Comparison of ENCODE assay signal across 14 cellular contexts in the genomic region with DNA sequence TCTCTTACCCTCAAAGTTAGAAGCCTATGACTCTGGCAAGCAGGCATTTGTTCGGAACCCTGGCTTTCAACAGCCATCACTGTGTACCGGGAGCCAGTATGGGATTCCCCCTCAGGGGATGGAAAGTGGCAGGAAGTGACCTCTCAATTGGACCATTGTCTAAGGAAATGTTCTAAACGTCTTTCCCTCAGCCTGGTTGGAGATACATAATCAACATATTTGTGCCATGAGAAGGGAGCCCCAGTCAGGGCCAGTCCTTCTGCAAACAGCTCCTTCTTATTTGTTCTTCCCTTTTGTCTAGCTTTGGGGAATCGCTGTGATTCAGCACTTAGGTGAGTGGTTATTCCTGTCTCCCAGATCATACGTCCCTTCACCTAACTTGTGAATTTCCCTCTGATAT.
DNase-seq lines count a peak whose midpoint lies in the region; ATAC-seq and TF ChIP-seq lines count a peak whose summit lies in the region.
"Had no signal": no experiment of that assay in that cellular context is flagged by ENCODE, and none has a peak within 500 bp of the region (broad histone marks: within the 10 kb centered on the region; RNA-seq: fewer than 3 reads in every experiment).

No MANE protein-coding gene starts in this region.

- no peaks in the 10 kb centered on the region for H3K36me3 ChIP-seq in SK-N-SH (replicated peaks in 1 of 2; ENCODE audit: control insufficient read depth in 1 of 2, insufficient read depth in 2 of 2, low read length in 1 of 2)
- H3K36me3 ChIP-seq in SJCRH30: no peaks in the 10 kb centered on the region
- H3K36me3 ChIP-seq: tibial artery had no signal

- no peaks in the 10 kb centered on the region for H3F3A ChIP-seq in SK-N-SH (replicated peaks; ENCODE audit: insufficient read depth)

- H3K4me2 ChIP-seq in SK-N-SH: no peak overlapping the region
- H3K4me2 ChIP-seq: A549 had no signal

- no peak for TF ChIP-seq CTCF in SK-N-SH (IDR thresholded peaks at IDR 0.05)
- TF ChIP-seq CTCF in epithelial cell of esophagus (IDR thresholded peaks at IDR 0.05; ENCODE audit: insufficient read depth, low read depth, low read length, missing control alignments): no peak

- ATAC-seq in SK-N-SH treated with all-trans-retinoic acid at 6 μM for 48 hours: no peak; the same call in 2 of the 3 replicates
- ATAC-seq: A549, mucosa of descending colon had no signal

- no peak overlapping the region for H3K4me3 ChIP-seq in SK-N-SH (ENCODE audit: low read depth in 2 of 2, low read length in 1 of 2)
- no peak overlapping the region for H3K4me3 ChIP-seq in SJCRH30
- no peak overlapping the region for H3K4me3 ChIP-seq in epithelial cell of esophagus (ENCODE audit: low read length)
- H3K4me3 ChIP-seq: A549, mucosa of descending colon, tibial artery had no signal

- no peak overlapping the region for H2AFZ ChIP-seq in SK-N-SH (ENCODE audit: low read depth)

- H4K20me1 ChIP-seq in SK-N-SH (ENCODE audit: insufficient read depth): no peaks in the 10 kb centered on the region

- H3K27ac ChIP-seq in SK-N-SH (ENCODE audit: low read depth in 2 of 2, low read length in 1 of 2) (no peak overlapping the region), SJCRH30 (no peak overlapping the region)
- H3K27ac ChIP-seq: A549, tibial artery had no signal

- H3K9me3 ChIP-seq in SK-N-SH (no peaks in the 10 kb centered on the region), SJCRH30 (replicated peaks) (no peaks in the 10 kb centered on the region)
- H3K9me3 ChIP-seq: A549, Caco-2, mucosa of descending colon, tibial artery had no signal

- WGBS in SK-N-SH (ENCODE audit: low lambda C conversion rate): 46% methylated on average over 3 of the region's 5 CpGs

- H3K9me2 ChIP-seq in SK-N-SH: no peaks in the 10 kb centered on the region

- H3K4me1 ChIP-seq in SK-N-SH (ENCODE audit: control insufficient read depth in 1 of 2, insufficient read depth in 2 of 2, low read depth in 1 of 2, low read length in 1 of 2) (no peaks in the 10 kb centered on the region), SJCRH30 (0 out of 2 replicates have a peak, but pooled peaks cover 5% of the 10 kb centered on the region)
- H3K4me1 ChIP-seq: A549, Caco-2, tibial artery had no signal

- CTCF ChIA-PET in SK-N-SH (lab: Yijun Ruan, JAX): no interaction called here

- TF ChIP-seq RAD21 in SK-N-SH (IDR thresholded peaks at IDR 0.05; ENCODE audit: low read length): no peak

- H3K27me3 ChIP-seq in SK-N-SH (ENCODE audit: insufficient read depth) (no peaks in the 10 kb centered on the region), SJCRH30 (no peaks in the 10 kb centered on the region)
- H3K27me3 ChIP-seq: tibial artery had no signal

- POLR2A ChIA-PET in SK-N-SH (lab: Yijun Ruan, JAX): no interaction called here

- DNase-seq in SK-N-SH (no peak), SJCRH30 (peak; percentile 43 to 65), epithelial cell of esophagus (ENCODE audit: low read depth) (peak; percentile 92), renal cortical epithelial cell (ENCODE audit: low read depth) (peak; percentile 15), kidney glomerular epithelial cell (lab: John Stamatoyannopoulos, UW) (no peak), occipital lobe (lab: John Stamatoyannopoulos, UW) (no peak)
- DNase-seq in activated naive CD4-positive, alpha-beta T cell treated with Interleukin-2 at 50 U/mL for 16 hours: no peak
- DNase-seq: activated CD8-positive, alpha-beta memory T cell treated with anti-CD3 and anti-CD28 coated beads for 24 hours; Caco-2; MM.1S; mucosa of descending colon; tibial artery had no signal

- H3K9ac ChIP-seq in SK-N-SH: no peak overlapping the region

- no peak for TF ChIP-seq EP300 in SK-N-SH (IDR thresholded peaks at IDR 0.05; ENCODE audit: borderline replicate concordance in 1 of 2, low read depth in 1 of 2, low read length in 1 of 2)

- no peaks in the 10 kb centered on the region for H3K79me2 ChIP-seq in SK-N-SH (ENCODE audit: insufficient read depth)

TF ChIP-seq in SK-N-SH, 30 proteins besides CTCF, POLR2A, EP300 and RAD21:
- TF ChIP-seq MXI1 (IDR thresholded peaks at IDR 0.05; ENCODE audit: low read depth, low read length) (no peak), TCF12 (IDR thresholded peaks at IDR 0.05) (0 out of 2 replicates have a peak, but pooled peaks have one; percentile 4)
TF ChIP-seq in SK-N-SH: peak in this region for 1.

TF ChIP-seq in SK-N-SH treated with all-trans-retinoic acid at 6 μM for 48 hours, 23 proteins besides CTCF, POLR2A, EP300 and RAD21:
- TF ChIP-seq ZFP30 (CRISPR knock-in tag; IDR thresholded peaks at IDR 0.05): no peak
- TF ChIP-seq ZC3H10 (CRISPR knock-in tag; IDR thresholded peaks at IDR 0.05): no peak
- TF ChIP-seq ZFP3 (CRISPR knock-in tag; IDR thresholded peaks at IDR 0.05): no peak
- no peak for TF ChIP-seq ZNF8 (CRISPR knock-in tag; IDR thresholded peaks at IDR 0.05)
- TF ChIP-seq BACH2 (CRISPR knock-in tag; IDR thresholded peaks at IDR 0.05; ENCODE audit: borderline replicate concordance): no peak
- TF ChIP-seq OSR1 (CRISPR knock-in tag; IDR thresholded peaks at IDR 0.05): no peak
- TF ChIP-seq CSDC2 (CRISPR knock-in tag; IDR thresholded peaks at IDR 0.05): no peak
- no peak for TF ChIP-seq TOX (CRISPR knock-in tag; IDR thresholded peaks at IDR 0.05; ENCODE audit: borderline replicate concordance)
- TF ChIP-seq, protein P1, sequence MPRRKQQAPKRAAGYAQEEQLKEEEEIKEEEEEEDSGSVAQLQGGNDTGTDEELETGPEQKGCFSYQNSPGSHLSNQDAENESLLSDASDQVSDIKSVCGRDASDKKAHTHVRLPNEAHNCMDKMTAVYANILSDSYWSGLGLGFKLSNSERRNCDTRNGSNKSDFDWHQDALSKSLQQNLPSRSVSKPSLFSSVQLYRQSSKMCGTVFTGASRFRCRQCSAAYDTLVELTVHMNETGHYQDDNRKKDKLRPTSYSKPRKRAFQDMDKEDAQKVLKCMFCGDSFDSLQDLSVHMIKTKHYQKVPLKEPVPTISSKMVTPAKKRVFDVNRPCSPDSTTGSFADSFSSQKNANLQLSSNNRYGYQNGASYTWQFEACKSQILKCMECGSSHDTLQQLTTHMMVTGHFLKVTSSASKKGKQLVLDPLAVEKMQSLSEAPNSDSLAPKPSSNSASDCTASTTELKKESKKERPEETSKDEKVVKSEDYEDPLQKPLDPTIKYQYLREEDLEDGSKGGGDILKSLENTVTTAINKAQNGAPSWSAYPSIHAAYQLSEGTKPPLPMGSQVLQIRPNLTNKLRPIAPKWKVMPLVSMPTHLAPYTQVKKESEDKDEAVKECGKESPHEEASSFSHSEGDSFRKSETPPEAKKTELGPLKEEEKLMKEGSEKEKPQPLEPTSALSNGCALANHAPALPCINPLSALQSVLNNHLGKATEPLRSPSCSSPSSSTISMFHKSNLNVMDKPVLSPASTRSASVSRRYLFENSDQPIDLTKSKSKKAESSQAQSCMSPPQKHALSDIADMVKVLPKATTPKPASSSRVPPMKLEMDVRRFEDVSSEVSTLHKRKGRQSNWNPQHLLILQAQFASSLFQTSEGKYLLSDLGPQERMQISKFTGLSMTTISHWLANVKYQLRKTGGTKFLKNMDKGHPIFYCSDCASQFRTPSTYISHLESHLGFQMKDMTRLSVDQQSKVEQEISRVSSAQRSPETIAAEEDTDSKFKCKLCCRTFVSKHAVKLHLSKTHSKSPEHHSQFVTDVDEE (CRISPR knock-in tag; IDR thresholded peaks at IDR 0.05): no peak
- TF ChIP-seq ZNF565 (CRISPR knock-in tag; conservative IDR thresholded peaks at IDR 0.05; ENCODE audit: low read depth): no peak
- no peak for TF ChIP-seq PPARA (CRISPR knock-in tag; IDR thresholded peaks at IDR 0.05; ENCODE audit: borderline replicate concordance)
- no peak for TF ChIP-seq RARB (CRISPR knock-in tag; IDR thresholded peaks at IDR 0.05)
- no peak for TF ChIP-seq SNAI2 (CRISPR knock-in tag; IDR thresholded peaks at IDR 0.05)
- no peak for TF ChIP-seq ARNTL (CRISPR knock-in tag; IDR thresholded peaks at IDR 0.05; ENCODE audit: borderline replicate concordance, low read depth)
- TF ChIP-seq, protein P2, sequence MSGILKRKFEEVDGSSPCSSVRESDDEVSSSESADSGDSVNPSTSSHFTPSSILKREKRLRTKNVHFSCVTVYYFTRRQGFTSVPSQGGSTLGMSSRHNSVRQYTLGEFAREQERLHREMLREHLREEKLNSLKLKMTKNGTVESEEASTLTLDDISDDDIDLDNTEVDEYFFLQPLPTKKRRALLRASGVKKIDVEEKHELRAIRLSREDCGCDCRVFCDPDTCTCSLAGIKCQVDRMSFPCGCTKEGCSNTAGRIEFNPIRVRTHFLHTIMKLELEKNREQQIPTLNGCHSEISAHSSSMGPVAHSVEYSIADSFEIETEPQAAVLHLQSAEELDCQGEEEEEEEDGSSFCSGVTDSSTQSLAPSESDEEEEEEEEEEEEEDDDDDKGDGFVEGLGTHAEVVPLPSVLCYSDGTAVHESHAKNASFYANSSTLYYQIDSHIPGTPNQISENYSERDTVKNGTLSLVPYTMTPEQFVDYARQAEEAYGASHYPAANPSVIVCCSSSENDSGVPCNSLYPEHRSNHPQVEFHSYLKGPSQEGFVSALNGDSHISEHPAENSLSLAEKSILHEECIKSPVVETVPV (CRISPR knock-in tag; IDR thresholded peaks at IDR 0.05): no peak
- TF ChIP-seq ISL1 (CRISPR knock-in tag; IDR thresholded peaks at IDR 0.05): no peak

Comparison
In these comparisons a context has a peak if more than half of its experiments do, and no peak if none do; other contexts are left out.
1. DNase-seq: peak in SJCRH30 (2 of 2), epithelial cell of esophagus (single experiment) and renal cortical epithelial cell (single experiment); none in SK-N-SH (single experiment), kidney glomerular epithelial cell (single experiment), occipital lobe (single experiment) and activated naive CD4-positive, alpha-beta T cell treated with Interleukin-2 at 50 U/mL for 16 hours (single experiment).